Comparison of ENCODE assay signal across 10 cellular contexts in genomic region chr5:39177629-39177959, GRCh38. TPM values are rescaled to one million over a fixed set of nuclear protein-coding genes. Genes with fewer than 3 reads are reported as not detected.
DNase-seq lines count a peak whose midpoint lies in the region; ATAC-seq and TF ChIP-seq lines count a peak whose summit lies in the region.
"Had no signal": no experiment of that assay in that cellular context is flagged by ENCODE, and none has a peak within 500 bp of the region (broad histone marks: within the 10 kb centered on the region; RNA-seq: fewer than 3 reads in every experiment).

No MANE protein-coding gene starts in this region.

- no peaks in the 10 kb centered on the region for H3K36me3 ChIP-seq in Peyer's patch
- H3K36me3 ChIP-seq in neutrophil, result peaks cover 45% of the 10 kb centered on the region
- H3K36me3 ChIP-seq in HAP-1 (replicated peaks), result no peaks in the 10 kb centered on the region

- no peak for ATAC-seq in activated CD4-positive, alpha-beta T cell treated with anti-CD3 and anti-CD28 coated beads for 36 hours
- ATAC-seq in HG02938 (IDR thresholded peaks at IDR 0.05; ENCODE audit: unreplicated experiment), result peak; percentile 57

- H3K27ac ChIP-seq in Peyer's patch (peak overlapping the region; percentile 48 to 68 (median 59)), neutrophil (peak overlapping the region; percentile 82)
- H3K27ac ChIP-seq: 22Rv1 had no signal

- TF ChIP-seq POLR2A in Peyer's patch (IDR thresholded peaks at IDR 0.05), result no peak

- H3K27ac Mint-ChIP-seq in activated CD4-positive, alpha-beta T cell treated with anti-CD3 and anti-CD28 coated beads for 36 hours, result peak overlapping the region; percentile 80

- H3K27me3 Mint-ChIP-seq in activated CD4-positive, alpha-beta T cell treated with anti-CD3 and anti-CD28 coated beads for 36 hours, result no peaks in the 10 kb centered on the region

- H3K4me3 Mint-ChIP-seq in activated CD4-positive, alpha-beta T cell treated with anti-CD3 and anti-CD28 coated beads for 36 hours, result peak overlapping the region; percentile 59

- H3K27me3 ChIP-seq in Peyer's patch, result no peaks in the 10 kb centered on the region
- no peaks in the 10 kb centered on the region for H3K27me3 ChIP-seq in neutrophil
- no peaks in the 10 kb centered on the region for H3K27me3 ChIP-seq in HAP-1 (ENCODE audit: low read depth)

- peaks cover 7% of the 10 kb centered on the region for H3K9me3 Mint-ChIP-seq in activated CD4-positive, alpha-beta T cell treated with anti-CD3 and anti-CD28 coated beads for 36 hours (ENCODE audit: low read depth)

- TF ChIP-seq CTCF in Peyer's patch (IDR thresholded peaks at IDR 0.05) (no peak), neutrophil (IDR thresholded peaks at IDR 0.05) (no peak)

- peaks cover 94% of the 10 kb centered on the region for H3K4me1 Mint-ChIP-seq in activated CD4-positive, alpha-beta T cell treated with anti-CD3 and anti-CD28 coated beads for 36 hours

- no peaks in the 10 kb centered on the region for H3K9me3 ChIP-seq in Peyer's patch
- H3K9me3 ChIP-seq in neutrophil, result no peaks in the 10 kb centered on the region
- H3K9me3 ChIP-seq in HAP-1, result no peaks in the 10 kb centered on the region

- CTCF ChIA-PET in activated CD4-positive, alpha-beta T cell treated with anti-CD3 and anti-CD28 coated beads for 36 hours (lab: Charles Lee), result interaction anchor here (0.9 to 4.2 kb wide), 9 partner anchors 9 to 102 kb away, joined by 3 to 22 read pairs (median 6); no protein-coding TSS in a partner anchor

- intact Hi-C loops in activated CD4-positive, alpha-beta T cell treated with anti-CD3 and anti-CD28 coated beads for 36 hours (cut with DNase I, micrococcal nuclease), result loop anchor here in 1 of 2 experiments (1.0 to 10.0 kb wide), 6 partner anchors 11 to 1227 kb away; no protein-coding TSS in a partner anchor

- H3K4me3 ChIP-seq in Peyer's patch (peak overlapping the region in 1 of 4 donors; percentile 1), neutrophil (ENCODE audit: low read depth in 1 of 2, low read length in 1 of 2) (peak overlapping the region; percentile 33 to 53), HAP-1 (no peak overlapping the region)

- peaks cover 24% of the 10 kb centered on the region for H3K36me3 Mint-ChIP-seq in activated CD4-positive, alpha-beta T cell treated with anti-CD3 and anti-CD28 coated beads for 36 hours (ENCODE audit: low read depth)

- POLR2A ChIA-PET in activated CD4-positive, alpha-beta T cell treated with anti-CD3 and anti-CD28 coated beads for 36 hours (lab: Charles Lee), result interaction anchor here (0.5 to 2.0 kb wide), 5 partner anchors 11 to 1537 kb away, joined by 3 to 6 read pairs (median 3); no protein-coding TSS in a partner anchor

- DNase-seq in activated CD4-positive, alpha-beta T cell treated with anti-CD3 and anti-CD28 coated beads for 36 hours, result no peak
- DNase-seq in activated CD4-positive, alpha-beta T cell treated with anti-CD3 and anti-CD28 coated beads for 4 hours, result no peak
- DNase-seq in Peyer's patch, result no peak
- DNase-seq in NCI-H2029 treated with DMSO at 0.1 percent for 48 hours (lab: John Stamatoyannopoulos, UW), result no peak
- no peak for DNase-seq in DMS153 treated with DMSO at 0.1 percent for 48 hours (lab: John Stamatoyannopoulos, UW; ENCODE audit: unreplicated experiment)
- DNase-seq in HAP-1 (ENCODE audit: low spot score in 2 of 2), result no peak
- DNase-seq: H7 had no signal

- H3K4me1 ChIP-seq in Peyer's patch (no peaks in the 10 kb centered on the region), neutrophil (ENCODE audit: control insufficient read depth in 1 of 2, insufficient read depth in 1 of 2, low read depth in 1 of 2, low read length in 1 of 2) (peaks cover 65 to 76% of the 10 kb centered on the region in 2 experiments), HAP-1 (no peaks in the 10 kb centered on the region)

- in situ Hi-C loops in HAP-1 (cut with MboI; ENCODE audit: low sequenced_read_pairs), result no loop called here

RNA-seq across cellular contexts. Expression of gene FYB1, which starts 41.8 kb away (rescaled TPM):
- 100 to 1,000 TPM; 109 to 171 TPM for total RNA-seq in activated CD4-positive, alpha-beta T cell treated with anti-CD3 and anti-CD28 coated beads for 36 hours
- total RNA-seq in Peyer's patch, result 100 to 1,000 TPM in 1 of 4 donors, 10 to 100 TPM in 3; 12.1 to 184 (median 17.6) TPM
- total RNA-seq: H7 had no signal
